8 cellular contexts compared by ENCODE assay signal in genomic region chr11:1401656-1402221, GRCh38. TPM values are rescaled to one million over a fixed set of nuclear protein-coding genes. Genes with fewer than 3 reads are reported as not detected.
A peak's percentile ranks its signal among the peaks of the same experiment; 100 is the strongest.
DNase-seq lines count a peak whose midpoint lies in the region; ATAC-seq, FAIRE-seq and TF ChIP-seq lines count a peak whose summit lies in the region.
"Had no signal": no experiment of that assay in that cellular context is flagged by ENCODE, and none has a peak within 500 bp of the region (broad histone marks: within the 10 kb centered on the region; RNA-seq: fewer than 3 reads in every experiment).

No MANE protein-coding gene starts in this region.

- no peaks in the 10 kb centered on the region for H3K4me1 Mint-ChIP-seq in activated T-cell treated with anti-CD3 and anti-CD28 coated beads, Interleukin-2, amount 50 U/mL, for 24 hours (ENCODE audit: low read depth)

- H3K4me3 Mint-ChIP-seq in activated T-cell treated with anti-CD3 and anti-CD28 coated beads, Interleukin-2, amount 50 U/mL, for 24 hours = no peak overlapping the region

- ATAC-seq in pancreas (peak; percentile 75 to 91 (median 84)), GM21381 (IDR thresholded peaks at IDR 0.05; ENCODE audit: unreplicated experiment) (no peak), HG02885 (IDR thresholded peaks at IDR 0.05; ENCODE audit: poor library complexity, unreplicated experiment) (no peak)

- H3K27ac ChIP-seq in pancreas = no peak overlapping the region

- no peak for TF ChIP-seq POLR2A in GM12892 (IDR thresholded peaks at IDR 0.05; ENCODE audit: low read depth, low read length)

- no peaks in the 10 kb centered on the region for H3K9me3 ChIP-seq in pancreas

- no peaks in the 10 kb centered on the region for H3K27me3 ChIP-seq in pancreas

- TF ChIP-seq CTCF in pancreas (IDR thresholded peaks at IDR 0.05) = no peak

- no peak for FAIRE-seq in GM12892 (lab: Jason Lieb, UNC)
- FAIRE-seq in pancreas (lab: Jason Lieb, UNC) = no peak
- FAIRE-seq: keratinocyte had no signal

- H3K9me3 Mint-ChIP-seq in activated T-cell treated with anti-CD3 and anti-CD28 coated beads, Interleukin-2, amount 50 U/mL, for 24 hours = no peaks in the 10 kb centered on the region

- H3K27me3 Mint-ChIP-seq in activated T-cell treated with anti-CD3 and anti-CD28 coated beads, Interleukin-2, amount 50 U/mL, for 24 hours = peaks cover 6% of the 10 kb centered on the region

- peaks cover 0 to 5% (median 4%) of the 10 kb centered on the region in 3 donors for H3K4me1 ChIP-seq in pancreas

- DNase-seq in GM12892 (ENCODE audit: insufficient read length) = peak; percentile 73
- DNase-seq in NCI-H2029 treated with DMSO at 0.1 percent for 48 hours (lab: John Stamatoyannopoulos, UW) = peak; percentile 11
- peak; percentile 64 for DNase-seq in activated T-cell treated with anti-CD3 and anti-CD28 coated beads, Interleukin-2, amount 50 U/mL, for 24 hours
- peak; percentile 21 for DNase-seq in foreskin melanocyte
- peak; percentile 72 to 94 (median 86) for DNase-seq in pancreas

- WGBS in pancreas, 2 donors = 21 to 32% methylated on average over 20 to 23 of the region's 23 CpGs

- no peak overlapping the region for H3K4me3 ChIP-seq in pancreas

- H3K36me3 ChIP-seq in pancreas = no peaks in the 10 kb centered on the region

- intact Hi-C loops in pancreas (cut with DNase I) = loop anchor here in 1 of 3 donors (5.0 kb wide), 1 partner anchor 51 kb away; no protein-coding TSS in a partner anchor

- no peaks in the 10 kb centered on the region for H3K36me3 Mint-ChIP-seq in activated T-cell treated with anti-CD3 and anti-CD28 coated beads, Interleukin-2, amount 50 U/mL, for 24 hours (ENCODE audit: low read depth)

- no peak overlapping the region for H3K27ac Mint-ChIP-seq in activated T-cell treated with anti-CD3 and anti-CD28 coated beads, Interleukin-2, amount 50 U/mL, for 24 hours

RNA-seq across cellular contexts. Expression of gene BRSK2, which starts 12.0 kb away (rescaled TPM):
- polyA plus RNA-seq in GM12892 (2012; ENCODE audit: missing spikeins) = not detected
- 10 to 100 TPM; 44.2 to 77.6 (median 62.0) TPM for total RNA-seq in pancreas
- polyA plus RNA-seq in pancreas = 100 to 1,000 TPM in 1 of 2 donors, 10 to 100 TPM in 1; 77.0 to 215 TPM

Comparison
In these comparisons a context has a peak if more than half of its experiments do, and no peak if none do; other contexts are left out.
1. DNase-seq: peak in every context shown above with its lines; median percentile 86 in pancreas; 73 in GM12892; 64 in activated T-cell treated with anti-CD3 and anti-CD28 coated beads, Interleukin-2, amount 50 U/mL, for 24 hours; 21 in foreskin melanocyte; 11 in NCI-H2029 treated with DMSO at 0.1 percent for 48 hours.
2. ATAC-seq: peak in pancreas (4 of 4); none in GM21381 (single experiment) and HG02885 (single experiment).